20 cellular contexts compared by ENCODE assay signal in genomic region chr10:62726638-62727037, GRCh38.
DNase-seq lines count a peak whose midpoint lies in the region; ATAC-seq and TF ChIP-seq lines count a peak whose summit lies in the region.
"Had no signal": no experiment of that assay in that cellular context is flagged by ENCODE, and none has a peak within 500 bp of the region (broad histone marks: within the 10 kb centered on the region; RNA-seq: fewer than 3 reads in every experiment).

No MANE protein-coding gene starts in this region.

- H3K36me3 Mint-ChIP-seq in activated CD4-positive, alpha-beta T cell treated with anti-CD3 and anti-CD28 coated beads, Interleukin-2, amount 10 ng/mL, durations not matched to agents 24 days and 14 days (ENCODE audit: low read depth) = peaks cover 1% of the 10 kb centered on the region
- H3K36me3 Mint-ChIP-seq: CD4-positive, alpha-beta memory T cell had no signal

- H3K27ac Mint-ChIP-seq in activated CD4-positive, alpha-beta T cell treated with anti-CD3 and anti-CD28 coated beads, Interleukin-2, amount 10 ng/mL, durations not matched to agents 24 days and 14 days = peak overlapping the region; percentile 76
- H3K27ac Mint-ChIP-seq in stimulated activated naive CD8-positive, alpha-beta T cell treated with anti-CD3 and anti-CD28 coated beads, Interleukin-15, amount 100 ng/mL, for 72 hours = no peak overlapping the region

- peaks cover 1% of the 10 kb centered on the region for H3K27me3 Mint-ChIP-seq in activated CD4-positive, alpha-beta T cell treated with anti-CD3 and anti-CD28 coated beads, Interleukin-2, amount 10 ng/mL, durations not matched to agents 24 days and 14 days
- no peaks in the 10 kb centered on the region for H3K27me3 Mint-ChIP-seq in stimulated activated naive CD8-positive, alpha-beta T cell treated with anti-CD3 and anti-CD28 coated beads, Interleukin-15, amount 100 ng/mL, for 72 hours

- ATAC-seq in stimulated activated naive CD8-positive, alpha-beta T cell treated with anti-CD3 and anti-CD28 coated beads, Interleukin-15, Interleukin-2, amounts not matched to agents 100 U/mL and 50 U/mL, for 24 hours = peak; percentile 26
- no peak for ATAC-seq in stimulated activated naive CD8-positive, alpha-beta T cell treated with anti-CD3 and anti-CD28 coated beads, Interleukin-15, amount 100 ng/mL, for 72 hours
- peak; percentile 29 for ATAC-seq in foreskin keratinocyte
- no peak for ATAC-seq in GM21390 (IDR thresholded peaks at IDR 0.05; ENCODE audit: unreplicated experiment)
- ATAC-seq: Right ventricle myocardium inferior had no signal

- H3K4me1 ChIP-seq in foreskin keratinocyte = no peaks in the 10 kb centered on the region
- H3K4me1 ChIP-seq: Peyer's patch had no signal

- peaks cover 5% of the 10 kb centered on the region for H3K9me3 Mint-ChIP-seq in activated CD4-positive, alpha-beta T cell treated with anti-CD3 and anti-CD28 coated beads, Interleukin-2, amount 10 ng/mL, durations not matched to agents 24 days and 14 days
- H3K9me3 Mint-ChIP-seq in stimulated activated naive CD8-positive, alpha-beta T cell treated with anti-CD3 and anti-CD28 coated beads, Interleukin-15, amount 100 ng/mL, for 72 hours = no peaks in the 10 kb centered on the region
- H3K9me3 Mint-ChIP-seq: CD4-positive, alpha-beta memory T cell had no signal

- peaks cover 55% of the 10 kb centered on the region for H3K4me1 Mint-ChIP-seq in activated CD4-positive, alpha-beta T cell treated with anti-CD3 and anti-CD28 coated beads, Interleukin-2, amount 10 ng/mL, durations not matched to agents 24 days and 14 days
- H3K4me1 Mint-ChIP-seq in stimulated activated naive CD8-positive, alpha-beta T cell treated with anti-CD3 and anti-CD28 coated beads, Interleukin-15, amount 100 ng/mL, for 72 hours = peaks cover 56% of the 10 kb centered on the region

- peak overlapping the region; percentile 20 for H3K4me3 Mint-ChIP-seq in activated CD4-positive, alpha-beta T cell treated with anti-CD3 and anti-CD28 coated beads, Interleukin-2, amount 10 ng/mL, durations not matched to agents 24 days and 14 days
- no peak overlapping the region for H3K4me3 Mint-ChIP-seq in stimulated activated naive CD8-positive, alpha-beta T cell treated with anti-CD3 and anti-CD28 coated beads, Interleukin-15, amount 100 ng/mL, for 72 hours
- H3K4me3 Mint-ChIP-seq: CD4-positive, alpha-beta memory T cell had no signal

- peaks cover 72% of the 10 kb centered on the region for H3K27me3 ChIP-seq in foreskin keratinocyte
- H3K27me3 ChIP-seq: Peyer's patch had no signal

- intact Hi-C loops in activated CD4-positive, alpha-beta T cell treated with anti-CD3 and anti-CD28 coated beads, Interleukin-2, amount 10 ng/mL, durations not matched to agents 24 days and 14 days (cut with micrococcal nuclease) = loop anchor here (1.0 to 5.0 kb wide), 7 partner anchors 9 to 199 kb away; no protein-coding TSS in a partner anchor

- no peak for TF ChIP-seq CTCF in foreskin keratinocyte (conservative IDR thresholded peaks at IDR 0.05)

- DNase-seq in activated CD4-positive, alpha-beta T cell treated with anti-CD3 and anti-CD28 coated beads, Interleukin-2, amount 10 ng/mL, durations not matched to agents 24 days and 14 days = no peak
- no peak for DNase-seq in activated CD4-positive, alpha-beta T cell treated with anti-CD3 and anti-CD28 coated beads, Interleukin-2, amount 50 U/mL, for 4 hours
- no peak for DNase-seq in stimulated activated naive CD8-positive, alpha-beta T cell treated with anti-CD3 and anti-CD28 coated beads, Interleukin-15, Interleukin-2, amounts not matched to agents 100 U/mL and 50 U/mL, for 24 hours
- no peak for DNase-seq in stimulated activated naive CD8-positive, alpha-beta T cell treated with anti-CD3 and anti-CD28 coated beads, Interleukin-15, amount 100 ng/mL, for 72 hours
- DNase-seq in foreskin keratinocyte (no peak), NCI-H1092 treated with DMSO at 0.1 percent for 48 hours (lab: John Stamatoyannopoulos, UW) (no peak)
- no peak for DNase-seq in stimulated activated CD4-positive, alpha-beta T cell treated with anti-CD3 and anti-CD28 coated beads, Interleukin-4, amount 100 ng/mL, for 1 hour
- DNase-seq: Calu3; CD4-positive, alpha-beta memory T cell; DMS79; GOT3; NCI-H1417 treated with DMSO at 0.1 percent for 48 hours; NCI-H1930; NCI-H2171; NCI-H446; NCI-H748 treated with DMSO at 0.1 percent for 48 hours; Peyer's patch had no signal

- H3K27ac ChIP-seq in foreskin keratinocyte = no peak overlapping the region
- H3K27ac ChIP-seq: HL-60, Peyer's patch had no signal

Comparison
In these comparisons a context has a peak if more than half of its experiments do, and no peak if none do; other contexts are left out.
1. ATAC-seq: peak in stimulated activated naive CD8-positive, alpha-beta T cell treated with anti-CD3 and anti-CD28 coated beads, Interleukin-15, Interleukin-2, amounts not matched to agents 100 U/mL and 50 U/mL, for 24 hours (single experiment) and foreskin keratinocyte (single experiment); none in stimulated activated naive CD8-positive, alpha-beta T cell treated with anti-CD3 and anti-CD28 coated beads, Interleukin-15, amount 100 ng/mL, for 72 hours (single experiment) and GM21390 (single experiment).